Comparison of ENCODE assay signal across 10 cellular contexts in the genomic region with DNA sequence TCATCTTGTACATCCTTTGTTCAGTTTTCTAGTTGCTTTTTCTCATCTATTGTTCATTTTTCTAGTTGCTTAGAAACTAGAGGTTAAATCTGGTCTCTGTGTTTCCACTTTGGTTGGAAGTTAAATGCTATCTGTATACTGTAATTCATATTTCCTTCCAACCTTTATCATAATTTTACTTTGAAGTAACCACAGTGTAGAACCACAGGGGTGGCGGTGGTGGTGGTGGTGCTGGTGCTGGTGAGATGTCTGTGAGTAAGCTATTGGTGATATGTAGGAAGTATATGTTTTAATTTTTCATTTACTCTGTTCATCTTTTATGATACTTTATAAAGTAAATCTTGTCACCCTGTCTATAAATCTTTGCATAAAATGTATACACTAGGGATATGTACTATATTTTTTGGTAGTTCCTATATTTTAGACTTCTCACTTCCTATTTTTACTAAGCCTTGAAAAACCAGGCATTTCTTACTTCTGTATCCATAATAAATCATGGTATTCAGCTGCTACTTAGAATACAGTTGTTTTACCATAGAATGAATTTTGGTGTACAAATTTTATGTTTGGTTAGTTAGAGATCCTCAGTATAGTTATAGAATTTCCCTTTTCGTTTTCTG. TPM values are rescaled to one million over a fixed set of nuclear protein-coding genes. Genes with fewer than 3 reads are reported as not detected.
DNase-seq lines count a peak whose midpoint lies in the region; ATAC-seq lines count a peak whose summit lies in the region.
"Had no signal": no experiment of that assay in that cellular context is flagged by ENCODE, and none has a peak within 500 bp of the region (broad histone marks: within the 10 kb centered on the region; RNA-seq: fewer than 3 reads in every experiment).

No MANE protein-coding gene starts in this region.

- peaks cover 0 to 8% (median 5%) of the 10 kb centered on the region in 7 donors for H3K9me3 Mint-ChIP-seq in CD4-positive, CD25-positive, alpha-beta regulatory T cell
- H3K9me3 Mint-ChIP-seq in activated naive CD4-positive, alpha-beta T cell treated with anti-CD3 and anti-CD28 coated beads for 36 hours: peaks cover 10% of the 10 kb centered on the region

- H3K4me1 ChIP-seq in CD4-positive, CD25-positive, alpha-beta regulatory T cell (ENCODE audit: control insufficient read depth, insufficient read depth, low read length, poor library complexity, severe bottlenecking): peaks cover 39% of the 10 kb centered on the region

- CTCF ChIA-PET in activated naive CD4-positive, alpha-beta T cell treated with anti-CD3 and anti-CD28 coated beads for 36 hours (lab: Charles Lee): interaction anchor here (0.6 to 1.2 kb wide), 3 partner anchors 26 to 29 kb away, joined by 3 to 6 read pairs (median 3); no protein-coding TSS in a partner anchor

- H3K4me3 ChIP-seq in CD4-positive, CD25-positive, alpha-beta regulatory T cell (ENCODE audit: low read depth, low read length): peak overlapping the region; percentile 72

- peak overlapping the region; percentile 62 to 96 (median 81) for H3K27ac Mint-ChIP-seq in CD4-positive, CD25-positive, alpha-beta regulatory T cell
- peak overlapping the region; percentile 64 for H3K27ac Mint-ChIP-seq in activated naive CD4-positive, alpha-beta T cell treated with anti-CD3 and anti-CD28 coated beads for 36 hours

- H3K27me3 Mint-ChIP-seq in CD4-positive, CD25-positive, alpha-beta regulatory T cell: no peaks in the 10 kb centered on the region
- no peaks in the 10 kb centered on the region for H3K27me3 Mint-ChIP-seq in activated naive CD4-positive, alpha-beta T cell treated with anti-CD3 and anti-CD28 coated beads for 36 hours (ENCODE audit: low read depth)

- peak; percentile 11 to 49 (median 26) for DNase-seq in CD4-positive, CD25-positive, alpha-beta regulatory T cell
- peak; percentile 52 to 54 for DNase-seq in activated CD4-positive, alpha-beta T cell treated with anti-CD3 and anti-CD28 coated beads for 24 hours (ENCODE audit: low read depth in 2 of 2)
- DNase-seq in activated naive CD4-positive, alpha-beta T cell treated with anti-CD3 and anti-CD28 coated beads for 36 hours: peak; percentile 83
- peak; percentile 74 for DNase-seq in stimulated activated CD4-positive, alpha-beta T cell treated with anti-CD3 and anti-CD28 coated beads, Interleukin-1b, Interleukin-23, amount 100 ng/mL, for 48 hours
- DNase-seq in amygdala (lab: John Stamatoyannopoulos, UW) (no peak), NCI-H2029 (lab: John Stamatoyannopoulos, UW) (no peak), iPS-NIHi11 (ENCODE audit: low spot score) (no peak)
- DNase-seq: GOT3, NCI-H748 treated with DMSO at 0.1 percent for 48 hours had no signal

- peak overlapping the region; percentile 52 for H3K27ac ChIP-seq in CD4-positive, CD25-positive, alpha-beta regulatory T cell (ENCODE audit: insufficient read depth, low read length, poor library complexity, severe bottlenecking)

- peaks cover 52 to 67% (median 57%) of the 10 kb centered on the region in 4 donors for H3K4me1 Mint-ChIP-seq in CD4-positive, CD25-positive, alpha-beta regulatory T cell
- H3K4me1 Mint-ChIP-seq in activated naive CD4-positive, alpha-beta T cell treated with anti-CD3 and anti-CD28 coated beads for 36 hours (ENCODE audit: low read depth): peaks cover 58% of the 10 kb centered on the region

- intact Hi-C loops in activated naive CD4-positive, alpha-beta T cell treated with anti-CD3 and anti-CD28 coated beads for 36 hours (cut with micrococcal nuclease): loop anchor here (2.0 to 10.0 kb wide), 2 partner anchors 155 to 1477 kb away; no protein-coding TSS in a partner anchor

- peak; percentile 41 to 45 for ATAC-seq in CD4-positive, CD25-positive, alpha-beta regulatory T cell (ENCODE audit: low read depth in 2 of 2)
- ATAC-seq in HG02623 (IDR thresholded peaks at IDR 0.05; ENCODE audit: unreplicated experiment): no peak

- H3K4me3 Mint-ChIP-seq in CD4-positive, CD25-positive, alpha-beta regulatory T cell: peak overlapping the region in 3 of 4 donors; percentile 11 to 73 (median 71)
- peak overlapping the region; percentile 27 for H3K4me3 Mint-ChIP-seq in activated naive CD4-positive, alpha-beta T cell treated with anti-CD3 and anti-CD28 coated beads for 36 hours

- peaks cover 9% of the 10 kb centered on the region for H3K36me3 ChIP-seq in CD4-positive, CD25-positive, alpha-beta regulatory T cell (ENCODE audit: control insufficient read depth, insufficient read depth, low read length)

- H3K9me3 ChIP-seq in CD4-positive, CD25-positive, alpha-beta regulatory T cell (ENCODE audit: control insufficient read depth in 2 of 2, low read length in 2 of 2): peaks cover 5 to 17% of the 10 kb centered on the region in 2 experiments

- no peaks in the 10 kb centered on the region for H3K27me3 ChIP-seq in CD4-positive, CD25-positive, alpha-beta regulatory T cell (ENCODE audit: control insufficient read depth, insufficient read depth, low read length)

- H3K36me3 Mint-ChIP-seq in CD4-positive, CD25-positive, alpha-beta regulatory T cell: peaks cover 15% of the 10 kb centered on the region
- H3K36me3 Mint-ChIP-seq in activated naive CD4-positive, alpha-beta T cell treated with anti-CD3 and anti-CD28 coated beads for 36 hours (ENCODE audit: low read depth): peaks cover 14% of the 10 kb centered on the region

RNA-seq across cellular contexts. Expression of a gene that starts 31.9 kb away (rescaled TPM):
- 62.1 TPM for total RNA-seq in CD4-positive, CD25-positive, alpha-beta regulatory T cell
- 10 to 100 TPM; 59.4 to 74.0 (median 66.6) TPM for polyA plus RNA-seq in CD4-positive, CD25-positive, alpha-beta regulatory T cell
- 10 to 100 TPM; 15.3 to 16.1 TPM for total RNA-seq in activated naive CD4-positive, alpha-beta T cell treated with anti-CD3 and anti-CD28 coated beads for 36 hours

Comparison
In these comparisons a context has a peak if more than half of its experiments do, and no peak if none do; other contexts are left out.
1. DNase-seq: peak in CD4-positive, CD25-positive, alpha-beta regulatory T cell (3 of 3), activated CD4-positive, alpha-beta T cell treated with anti-CD3 and anti-CD28 coated beads for 24 hours (2 of 2), activated naive CD4-positive, alpha-beta T cell treated with anti-CD3 and anti-CD28 coated beads for 36 hours (single experiment) and stimulated activated CD4-positive, alpha-beta T cell treated with anti-CD3 and anti-CD28 coated beads, Interleukin-1b, Interleukin-23, amount 100 ng/mL, for 48 hours (single experiment); none in amygdala (0 of 56), NCI-H2029 (single experiment) and iPS-NIHi11 (single experiment).